Comparison of ENCODE assay signal across 1 cellular context in genomic region chr18:9810216-9810804, GRCh38.
TF ChIP-seq lines count a peak whose summit lies in the region.

No MANE protein-coding gene starts in this region.

TF ChIP-seq in IMR-90, 13 proteins besides CTCF, POLR2A, EP300 and RAD21 (continued from another document):
- no peak for TF ChIP-seq USF2 (IDR thresholded peaks at IDR 0.05; ENCODE audit: low read depth, low read length)
- no peak for TF ChIP-seq CHD1 (IDR thresholded peaks at IDR 0.05; ENCODE audit: low read depth, low read length)
- TF ChIP-seq RFX5 (IDR thresholded peaks at IDR 0.05; ENCODE audit: low read depth, low read length) = no peak
- TF ChIP-seq SMC3 (IDR thresholded peaks at IDR 0.05; ENCODE audit: low read depth, low read length) = no peak
